ENCODE assay signal across 10 cellular contexts in the genomic region with DNA sequence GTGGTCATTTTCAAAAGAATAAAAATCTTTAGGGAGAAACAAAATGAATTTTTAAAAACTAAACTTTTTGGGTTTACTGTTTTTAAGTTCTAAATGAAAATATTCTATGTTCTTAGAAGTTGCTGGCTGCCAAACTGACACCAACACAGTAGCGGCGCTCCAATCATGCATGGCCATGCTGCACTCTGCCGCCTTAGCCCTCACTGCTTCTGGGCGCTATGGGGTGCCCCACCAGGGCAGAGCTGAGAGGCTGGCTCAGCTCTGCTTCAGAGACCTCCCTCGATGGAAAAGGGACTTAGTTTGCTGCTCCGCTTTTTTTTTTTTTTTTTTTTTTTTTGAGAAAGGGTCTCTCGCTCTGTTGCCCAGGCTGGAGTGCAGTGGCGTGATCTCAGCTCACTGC. TPM values are rescaled to one million over a fixed set of nuclear protein-coding genes. Genes with fewer than 3 reads are reported as not detected.
DNase-seq lines count a peak whose midpoint lies in the region; ATAC-seq, FAIRE-seq and TF ChIP-seq lines count a peak whose summit lies in the region.
"Had no signal": no experiment of that assay in that cellular context is flagged by ENCODE, and none has a peak within 500 bp of the region (broad histone marks: within the 10 kb centered on the region; RNA-seq: fewer than 3 reads in every experiment).

No MANE protein-coding gene starts in this region.

- H3K36me3 ChIP-seq in GM06990 (ENCODE audit: control insufficient read depth, insufficient read depth, low read length): peaks cover 2% of the 10 kb centered on the region
- H3K36me3 ChIP-seq in astrocyte (ENCODE audit: insufficient read depth, low read length): no peaks in the 10 kb centered on the region
- no peaks in the 10 kb centered on the region for H3K36me3 ChIP-seq in pancreas

- TF ChIP-seq EP300 in A549 (IDR thresholded peaks at IDR 0.05): no peak

- TF ChIP-seq POLR2A in A549 (IDR thresholded peaks at IDR 0.05; ENCODE audit: low read length): no peak

- H3K9ac ChIP-seq in astrocyte (ENCODE audit: low read length): no peak overlapping the region

- no peaks in the 10 kb centered on the region for H3K27me3 Mint-ChIP-seq in astrocyte (ENCODE audit: low read depth, unreplicated experiment)

- no peaks in the 10 kb centered on the region for H3K9me3 Mint-ChIP-seq in astrocyte (ENCODE audit: unreplicated experiment)

- DNase-seq in A549 (ENCODE audit: low read depth in 1 of 2, low spot score in 1 of 2) (no peak), GM06990 (ENCODE audit: extremely low read depth, insufficient read length) (no peak), astrocyte (ENCODE audit: low read depth) (no peak), pancreas (no peak), NCI-H446 (lab: John Stamatoyannopoulos, UW) (no peak), T1000 (lab: John Stamatoyannopoulos, UW) (no peak), KBM-7 (no peak), cerebellar cortex (ENCODE audit: low spot score) (no peak)
- DNase-seq: activated CD4-positive, alpha-beta T cell treated with anti-CD3 and anti-CD28 coated beads for 1 hour; kidney had no signal

- TF ChIP-seq RAD21 in A549 (conservative IDR thresholded peaks at IDR 0.05 in 1 of 2, IDR thresholded peaks at IDR 0.05 in 1 of 2): no peak

- peaks cover 70% of the 10 kb centered on the region for H4K20me1 ChIP-seq in astrocyte (ENCODE audit: insufficient read depth, low read length)

- no peaks in the 10 kb centered on the region for H3K27me3 ChIP-seq in GM06990 (replicated peaks; ENCODE audit: control insufficient read depth, insufficient read depth, low read length)
- no peaks in the 10 kb centered on the region for H3K27me3 ChIP-seq in astrocyte (ENCODE audit: insufficient read depth, low read length)
- no peaks in the 10 kb centered on the region for H3K27me3 ChIP-seq in pancreas

- peak overlapping the region; percentile 61; the same call in 2 of the 3 replicates for H3K4me2 ChIP-seq in A549
- peak overlapping the region; percentile 26 for H3K4me2 ChIP-seq in astrocyte (ENCODE audit: low read length)

- H3K4me3 Mint-ChIP-seq in astrocyte (ENCODE audit: unreplicated experiment): no peak overlapping the region

- H3K4me3 ChIP-seq in A549 (no peak overlapping the region), GM06990 (replicated peaks; ENCODE audit: low read depth, low read length) (no peak overlapping the region), astrocyte (ENCODE audit: insufficient read depth, low read depth, low read length) (no peak overlapping the region), pancreas (no peak overlapping the region)

- CTCF ChIA-PET in A549 (lab: Yijun Ruan, JAX): interaction anchor here (3.3 kb wide), 1 partner anchor 14 kb away, joined by 20 read pairs; no protein-coding TSS in a partner anchor

- ATAC-seq in A549 (no peak), pancreas (no peak)

- 86% methylated on average over 8 of the region's 8 CpGs for WGBS in A549 (ENCODE audit: missing lambda C conversion rate)
- WGBS in pancreas, 2 donors: 90 to 91% methylated on average over 8 of the region's 8 CpGs

- FAIRE-seq in A549 (lab: Jason Lieb, UNC): no peak
- FAIRE-seq in astrocyte (lab: Jason Lieb, UNC): no peak
- FAIRE-seq in pancreas (lab: Jason Lieb, UNC): no peak
- FAIRE-seq: kidney had no signal

- POLR2A ChIA-PET in A549 (lab: Yijun Ruan, JAX): no interaction called here

- peak overlapping the region in 1 of 2 experiments; percentile 51; a peak in 2 of 6 replicates for H3K27ac ChIP-seq in A549
- no peak overlapping the region for H3K27ac ChIP-seq in astrocyte (ENCODE audit: low read depth, low read length)
- H3K27ac ChIP-seq in pancreas: peak overlapping the region; percentile 79 to 90 (median 82)

- in situ Hi-C loops in KBM-7 (cut with MboI; ENCODE audit: low pct_unique_long_range_greater_than_20kb, low sequenced_read_pairs): no loop called here

- H3K9me3 ChIP-seq in A549: no peaks in the 10 kb centered on the region
- no peaks in the 10 kb centered on the region for H3K9me3 ChIP-seq in astrocyte (ENCODE audit: insufficient read depth, low read depth, low read length)
- H3K9me3 ChIP-seq in pancreas: no peaks in the 10 kb centered on the region

- intact Hi-C loops in pancreas (cut with DNase I): no loop called here

- H3K4me1 ChIP-seq in A549: peaks cover 98% of the 10 kb centered on the region
- peaks cover 32% of the 10 kb centered on the region for H3K4me1 ChIP-seq in astrocyte (ENCODE audit: insufficient read depth, low read length)
- H3K4me1 ChIP-seq in pancreas: peaks cover 75 to 81% (median 78%) of the 10 kb centered on the region in 3 donors

- H3K4me1 Mint-ChIP-seq in astrocyte (ENCODE audit: low read depth, unreplicated experiment): peaks cover 35% of the 10 kb centered on the region

- H2AFZ ChIP-seq in astrocyte (ENCODE audit: low read depth, low read length): no peak overlapping the region

- TF ChIP-seq CTCF in A549 (IDR thresholded peaks at IDR 0.05) (no peak), GM06990 (IDR thresholded peaks at IDR 0.05; ENCODE audit: insufficient read depth, low read length, poor library complexity, severe bottlenecking) (peak; percentile 1), astrocyte (IDR thresholded peaks at IDR 0.05; ENCODE audit: insufficient read depth, low read depth, low read length) (no peak), pancreas (IDR thresholded peaks at IDR 0.05) (no peak)

- peaks cover 1% of the 10 kb centered on the region for H3K36me3 Mint-ChIP-seq in astrocyte (ENCODE audit: low read depth, unreplicated experiment)

- peak overlapping the region; percentile 66 for H3K27ac Mint-ChIP-seq in astrocyte (ENCODE audit: unreplicated experiment)

- peaks cover 99% of the 10 kb centered on the region for H3K79me2 ChIP-seq in astrocyte (ENCODE audit: insufficient read depth, low read length)

TF ChIP-seq in A549, 52 proteins besides CTCF, POLR2A, EP300 and RAD21:
- TF ChIP-seq CHD2 (IDR thresholded peaks at IDR 0.05; ENCODE audit: low read length, partially characterized antibody) (no peak), MAZ (IDR thresholded peaks at IDR 0.05; ENCODE audit: borderline replicate concordance, low read depth, low read length) (no peak), RFX5 (IDR thresholded peaks at IDR 0.05) (no peak), SMC3 (IDR thresholded peaks at IDR 0.05) (no peak), HOXA7 (CRISPR knock-in tag; IDR thresholded peaks at IDR 0.05) (no peak), POLR2AphosphoS2 (conservative IDR thresholded peaks at IDR 0.05; ENCODE audit: low read length) (0 out of 2 replicates have a peak, but pooled peaks have one; percentile 2)
TF ChIP-seq in A549: peak in this region for 1.

RNA-seq across cellular contexts. Expression of gene EZR, which starts 20.9 kb away (rescaled TPM):
- polyA plus RNA-seq in A549 (2011; rRNA removed): 207 and 254 TPM in 2 replicates
- 181 and 208 TPM in 2 replicates for polyA plus RNA-seq in A549 (2012; cell fraction: cytosol; rRNA removed)
- 283 and 311 TPM in 2 replicates for polyA plus RNA-seq in A549 (2012; cell fraction: nucleus; rRNA removed)
- polyA plus RNA-seq in A549 (2017; fragmentation: RNase III; extraction: RNeasy Plus Mini Kit Qiagen cat#74134 plus additional on column Dnase treatment): 219 to 259 TPM (median 219 TPM) in 3 replicates
- 183 and 197 TPM in 2 replicates for polyA minus RNA-seq in A549 (2011; rRNA and poly(A)+ RNA removed)
- 171 and 254 TPM in 2 replicates for total RNA-seq in astrocyte
- total RNA-seq in pancreas: 100 to 1,000 TPM in 3 of 6 donors, 10 to 100 TPM in 3; 68.1 to 109 (median 94.8) TPM
- polyA plus RNA-seq in pancreas: 10 to 100 TPM; 70.6 to 91.6 TPM
